25 cellular contexts compared by ENCODE assay signal in genomic region chr5:108561416-108562204, GRCh38.
DNase-seq lines count a peak whose midpoint lies in the region; ATAC-seq and TF ChIP-seq lines count a peak whose summit lies in the region.
"Had no signal": no experiment of that assay in that cellular context is flagged by ENCODE, and none has a peak within 500 bp of the region (broad histone marks: within the 10 kb centered on the region; RNA-seq: fewer than 3 reads in every experiment).

No MANE protein-coding gene starts in this region.

- no peaks in the 10 kb centered on the region for H3K9me3 ChIP-seq in H9 (ENCODE audit: control insufficient read depth, low read depth, low read length)
- H3K9me3 ChIP-seq in fibroblast of lung (ENCODE audit: control insufficient read depth, insufficient read depth, low read depth, low read length) = no peaks in the 10 kb centered on the region
- no peaks in the 10 kb centered on the region for H3K9me3 ChIP-seq in neural progenitor cell (ENCODE audit: low read depth)
- H3K9me3 ChIP-seq in aorta (ENCODE audit: control insufficient read depth, low read length) = no peaks in the 10 kb centered on the region
- H3K9me3 ChIP-seq: BE2C, right lobe of liver, SJCRH30, thoracic aorta had no signal

- peak; percentile 17 for ATAC-seq in aorta (ENCODE audit: low FRiP score)
- no peak for ATAC-seq in GM18505 (IDR thresholded peaks at IDR 0.05; ENCODE audit: unreplicated experiment)
- ATAC-seq: activated T-cell treated with anti-CD3 and anti-CD28 coated beads, Interleukin-2, amount 50 U/mL, for 72 hours; K562; natural killer cell; Panc1 had no signal

- no peak overlapping the region for H4K5ac ChIP-seq in H9 (ENCODE audit: insufficient read length, low read depth, low read length)

- no peak overlapping the region for H3K14ac ChIP-seq in H9 (ENCODE audit: insufficient read depth, low read length)

- H3K27me3 Mint-ChIP-seq in H9 (ENCODE audit: low read depth) (no peaks in the 10 kb centered on the region), neural progenitor cell (ENCODE audit: insufficient read depth, low read depth) (peaks cover 2% of the 10 kb centered on the region)
- H3K27me3 Mint-ChIP-seq: dendritic cell treated with granulocyte-macrophage colony-stimulating factor and Interleukin-4, amounts not matched to agents 40 ng/mL and 50 ng/mL, for 4 days had no signal

- no peaks in the 10 kb centered on the region for H3K79me1 ChIP-seq in H9 (ENCODE audit: insufficient read depth, low read depth, low read length, poor library complexity, severe bottlenecking)

- intact Hi-C loops in aorta (cut with DNase I) = no loop called here

- H3K4me2 ChIP-seq in H9 (ENCODE audit: insufficient read depth, insufficient read length, low read length) = no peak overlapping the region
- H3K4me2 ChIP-seq in fibroblast of lung (ENCODE audit: extremely low read depth, insufficient read depth, low read length) = no peak overlapping the region
- H3K4me2 ChIP-seq in neural progenitor cell = no peak overlapping the region

- no peaks in the 10 kb centered on the region for H3F3A ChIP-seq in neural progenitor cell (ENCODE audit: low read depth)

- WGBS in H9 (ENCODE audit: extremely low coverage, insufficient read length, low lambda C conversion rate) = no CpG with 5 or more reads among the region's 2 CpGs
- WGBS in aorta, 2 donors = 92 to 97% methylated on average over 2 of the region's 2 CpGs

- H2BK15ac ChIP-seq in H9 (ENCODE audit: low read depth, low read length) = 0 out of 2 replicates have a peak overlapping the region, but pooled peaks have one; percentile 42

- peaks cover 27 to 36% of the 10 kb centered on the region in 2 experiments for H3K9me3 Mint-ChIP-seq in H9
- peaks cover 2% of the 10 kb centered on the region for H3K9me3 Mint-ChIP-seq in neural progenitor cell
- H3K9me3 Mint-ChIP-seq: activated naive CD4-positive, alpha-beta T cell treated with anti-CD3 and anti-CD28 coated beads for 36 hours; activated T-cell treated with anti-CD3 and anti-CD28 coated beads, Interleukin-2, amount 50 U/mL, for 72 hours; dendritic cell treated with granulocyte-macrophage colony-stimulating factor and Interleukin-4, amounts not matched to agents 40 ng/mL and 50 ng/mL, for 4 days; natural killer cell; T-helper 1 cell treated with Interleukin-12 subunit alpha and Interleukin-12 subunit beta and Interleukin-4 antibody, amounts not matched to agents 30 μg/mL and 1 μg/mL, for 36 hours had no signal

- H2BK5ac ChIP-seq in H9 (ENCODE audit: insufficient read length, low read length) = no peak overlapping the region

- H3K27ac Mint-ChIP-seq in H9 (peak overlapping the region; percentile 64 to 96 (median 95)), neural progenitor cell (peak overlapping the region; percentile 84)
- H3K27ac Mint-ChIP-seq: activated naive CD4-positive, alpha-beta T cell treated with anti-CD3 and anti-CD28 coated beads for 36 hours; activated T-cell treated with anti-CD3 and anti-CD28 coated beads, Interleukin-2, amount 50 U/mL, for 72 hours; dendritic cell treated with granulocyte-macrophage colony-stimulating factor and Interleukin-4, amounts not matched to agents 40 ng/mL and 50 ng/mL, for 4 days; natural killer cell; T-helper 1 cell treated with Interleukin-12 subunit alpha and Interleukin-12 subunit beta and Interleukin-4 antibody, amounts not matched to agents 30 μg/mL and 1 μg/mL, for 36 hours had no signal

- no peaks in the 10 kb centered on the region for H3K23me2 ChIP-seq in H9 (ENCODE audit: insufficient read length, low read depth, low read length, poor library complexity, severe bottlenecking)

- H3K4me3 ChIP-seq in fibroblast of lung (replicated peaks in 1 of 4; ENCODE audit: control extremely low read depth in 1 of 4, insufficient read depth in 1 of 4, low read depth in 3 of 4, low read length in 4 of 4) = no peak overlapping the region
- no peak overlapping the region for H3K4me3 ChIP-seq in neural progenitor cell
- no peak overlapping the region for H3K4me3 ChIP-seq in aorta (ENCODE audit: low read length in 2 of 2)
- H3K4me3 ChIP-seq: K562, right lobe of liver, SJCRH30, thoracic aorta had no signal

- H3K23ac ChIP-seq in H9 (ENCODE audit: insufficient read length, low read depth, low read length) = no peak overlapping the region

- H3K56ac ChIP-seq in H9 (ENCODE audit: insufficient read length, low read depth, low read length) = no peak overlapping the region

- peaks cover 34 to 50% of the 10 kb centered on the region in 2 experiments for H3K4me1 Mint-ChIP-seq in H9
- H3K4me1 Mint-ChIP-seq in neural progenitor cell = peaks cover 13% of the 10 kb centered on the region
- H3K4me1 Mint-ChIP-seq: natural killer cell had no signal

- H3K18ac ChIP-seq in H9 (ENCODE audit: insufficient read length, low read depth, low read length) = no peak overlapping the region

- no peak for TF ChIP-seq CTCF in H9 (conservative IDR thresholded peaks at IDR 0.05)
- no peak for TF ChIP-seq CTCF in fibroblast of lung (conservative IDR thresholded peaks at IDR 0.05 in 1 of 2, IDR thresholded peaks at IDR 0.05 in 1 of 2; ENCODE audit: low read depth in 1 of 2, low read length in 2 of 2)
- no peak for TF ChIP-seq CTCF in neural progenitor cell (IDR thresholded peaks at IDR 0.05)

- no peak overlapping the region for H3K4ac ChIP-seq in H9 (ENCODE audit: low read depth, low read length)

- H3T11ph ChIP-seq in H9 (ENCODE audit: low read length) = no peak overlapping the region

- TF ChIP-seq POLR2A in GM18505 (IDR thresholded peaks at IDR 0.05; ENCODE audit: borderline replicate concordance, extremely low read depth, insufficient read depth, insufficient read length) = no peak

- H3K27ac ChIP-seq in H9 (ENCODE audit: insufficient read length, low read depth, low read length) (peak overlapping the region; percentile 89), fibroblast of lung (ENCODE audit: insufficient read depth, low read length) (peak overlapping the region; percentile 72), neural progenitor cell (no peak overlapping the region), aorta (ENCODE audit: low read depth in 1 of 2, low read length in 2 of 2) (no peak overlapping the region)
- H3K27ac ChIP-seq: right lobe of liver, SJCRH30, thoracic aorta had no signal

- H2BK120ac ChIP-seq in H9 (ENCODE audit: low read depth, low read length, poor library complexity, severe bottlenecking) = no peak overlapping the region

- H4K20me1 ChIP-seq in H9 (ENCODE audit: control insufficient read depth, insufficient read depth, insufficient read length) = no peaks in the 10 kb centered on the region
- no peaks in the 10 kb centered on the region for H4K20me1 ChIP-seq in fibroblast of lung (ENCODE audit: control insufficient read depth, extremely low read depth, insufficient read depth, low read length)
- no peaks in the 10 kb centered on the region for H4K20me1 ChIP-seq in neural progenitor cell (ENCODE audit: low read depth)

- H3K36me3 ChIP-seq in fibroblast of lung (ENCODE audit: control insufficient read depth, insufficient read depth, low read length) = no peaks in the 10 kb centered on the region
- H3K36me3 ChIP-seq in neural progenitor cell = no peaks in the 10 kb centered on the region
- no peaks in the 10 kb centered on the region for H3K36me3 ChIP-seq in aorta (ENCODE audit: control insufficient read depth in 1 of 2, insufficient read depth in 2 of 2, low read length in 1 of 2)
- H3K36me3 ChIP-seq: BE2C, right lobe of liver, SJCRH30, thoracic aorta had no signal

- peak overlapping the region; percentile 30 for H2BK12ac ChIP-seq in H9 (ENCODE audit: insufficient read length, low read depth, low read length)

- H3K4me1 ChIP-seq in H9 (ENCODE audit: insufficient read depth, low read length) (peaks cover 7% of the 10 kb centered on the region; the same call in 1 of the 2 replicates), fibroblast of lung (ENCODE audit: control insufficient read depth, extremely low read depth, insufficient read depth, low read length) (peaks cover 3% of the 10 kb centered on the region), neural progenitor cell (no peaks in the 10 kb centered on the region), aorta (ENCODE audit: control insufficient read depth in 1 of 2, insufficient read depth in 2 of 2, low read length in 2 of 2) (peaks cover 0 to 2% of the 10 kb centered on the region in 2 donors)
- H3K4me1 ChIP-seq: right lobe of liver, SJCRH30 had no signal

- H3K4me3 Mint-ChIP-seq in H9 (no peak overlapping the region), neural progenitor cell (no peak overlapping the region)
- H3K4me3 Mint-ChIP-seq: activated naive CD4-positive, alpha-beta T cell treated with anti-CD3 and anti-CD28 coated beads for 36 hours; activated T-cell treated with anti-CD3 and anti-CD28 coated beads, Interleukin-2, amount 50 U/mL, for 72 hours; dendritic cell treated with granulocyte-macrophage colony-stimulating factor and Interleukin-4, amounts not matched to agents 40 ng/mL and 50 ng/mL, for 4 days; natural killer cell; T-helper 1 cell treated with Interleukin-12 subunit alpha and Interleukin-12 subunit beta and Interleukin-4 antibody, amounts not matched to agents 30 μg/mL and 1 μg/mL, for 36 hours had no signal

- H2AFZ ChIP-seq in H9 (ENCODE audit: low read length) (no peak overlapping the region), fibroblast of lung (ENCODE audit: low read length) (peak overlapping the region; percentile 2), neural progenitor cell (replicated peaks) (no peak overlapping the region)

- no peak overlapping the region for H4K8ac ChIP-seq in H9 (replicated peaks; ENCODE audit: insufficient read length, low read depth, low read length)

- DNase-seq in H9 = peak; percentile 52
- DNase-seq in fibroblast of lung (ENCODE audit: low read depth in 2 of 2) = no peak
- no peak for DNase-seq in neural progenitor cell (ENCODE audit: low spot score)
- no peak for DNase-seq in aorta
- no peak for DNase-seq in stimulated activated naive CD4-positive, alpha-beta T cell (lab: John Stamatoyannopoulos, UW)
- DNase-seq in NCI-H1417 treated with DMSO at 0.1 percent for 48 hours (lab: John Stamatoyannopoulos, UW) = no peak
- DNase-seq: activated CD4-positive, alpha-beta T cell treated with anti-CD3 and anti-CD28 coated beads for 4 hours; activated naive CD4-positive, alpha-beta T cell treated with anti-CD3 and anti-CD28 coated beads for 36 hours; activated T-cell treated with anti-CD3 and anti-CD28 coated beads, Interleukin-2, amount 50 U/mL, for 72 hours; BE2C; DND-41; GOT3; hippocampal formation; natural killer cell; NCI-H146; NCI-H2171 treated with DMSO at 0.1 percent for 48 hours; NCI-H524 treated with DMSO at 0.1 percent for 48 hours; right lobe of liver; SJCRH30 had no signal

- H3K36me3 Mint-ChIP-seq in H9 (ENCODE audit: insufficient read depth in 1 of 3, low read depth in 3 of 3) = peaks cover 7 to 50% (median 27%) of the 10 kb centered on the region in 3 experiments
- H3K36me3 Mint-ChIP-seq in neural progenitor cell = no peaks in the 10 kb centered on the region
- H3K36me3 Mint-ChIP-seq: natural killer cell had no signal

- H3K27me3 ChIP-seq in H9 (ENCODE audit: insufficient read depth, low read length) (no peaks in the 10 kb centered on the region), fibroblast of lung (ENCODE audit: control insufficient read depth, insufficient read depth, low read length) (no peaks in the 10 kb centered on the region), neural progenitor cell (no peaks in the 10 kb centered on the region), aorta (ENCODE audit: control insufficient read depth in 1 of 2, insufficient read depth in 2 of 2, low read length in 1 of 2) (no peaks in the 10 kb centered on the region)
- H3K27me3 ChIP-seq: BE2C, right lobe of liver, SJCRH30 had no signal

- H2AK5ac ChIP-seq in H9 (ENCODE audit: insufficient read length, low read length) = no peak overlapping the region

- H4K91ac ChIP-seq in H9 (ENCODE audit: insufficient read length, low read depth, low read length) = no peak overlapping the region

- H3K9ac ChIP-seq in H9 (ENCODE audit: extremely low read depth, insufficient read length, low read length) (no peak overlapping the region), fibroblast of lung (ENCODE audit: insufficient read depth, low read length) (no peak overlapping the region), neural progenitor cell (no peak overlapping the region)

- H3K79me2 ChIP-seq in H9 (ENCODE audit: insufficient read depth, low read length) = no peaks in the 10 kb centered on the region
- H3K79me2 ChIP-seq in fibroblast of lung (ENCODE audit: control insufficient read depth, insufficient read depth, low read length) = no peaks in the 10 kb centered on the region
- H3K79me2 ChIP-seq in neural progenitor cell (ENCODE audit: low read depth) = no peaks in the 10 kb centered on the region

- peak overlapping the region; percentile 99 for H2BK20ac ChIP-seq in H9 (ENCODE audit: low read depth, low read length, poor library complexity, severe bottlenecking)

Comparison
In these comparisons a context has a peak if more than half of its experiments do, and no peak if none do; other contexts are left out.
1. H3K27ac ChIP-seq: peak in H9 (single experiment) and fibroblast of lung (single experiment); none in neural progenitor cell (single experiment) and aorta (0 of 2).